In genomic region chr2:205835982-205836381, GRCh38 we compare ENCODE assay signal across 13 cellular contexts.
"Had no signal": no experiment of that assay in that cellular context is flagged by ENCODE, and none has a peak within 500 bp of the region (broad histone marks: within the 10 kb centered on the region; RNA-seq: fewer than 3 reads in every experiment).

No MANE protein-coding gene starts in this region.

- H3K27ac ChIP-seq: epithelial cell of prostate, testis, VCaP had no signal

- H3K27me3 ChIP-seq: testis had no signal

- DNase-seq: activated CD4-positive, alpha-beta T cell treated with anti-CD3 and anti-CD28 coated beads, Interleukin-2, amount 50 U/mL, for 48 hours; activated CD8-positive, alpha-beta memory T cell treated with anti-CD3 and anti-CD28 coated beads, Interleukin-2, amount 10 ng/mL, durations not matched to agents 7 days and 5 days; activated naive CD4-positive, alpha-beta T cell treated with anti-CD3 and anti-CD28 coated beads for 36 hours; activated T-cell treated with anti-CD3 and anti-CD28 coated beads, Interleukin-2, amount 50 U/mL, for 1 hour; left ventricle myocardium superior; nephron progenitor cell; right cardiac atrium; small intestine; T-helper 1 cell; T1000; testis had no signal

- H3K9me3 ChIP-seq: testis had no signal

- H3K4me3 ChIP-seq: testis had no signal
